1 cellular context compared by ENCODE assay signal in genomic region chr17:27348196-27348595, GRCh38.
TF ChIP-seq lines count a peak whose summit lies in the region.

No MANE protein-coding gene starts in this region.

TF ChIP-seq in HCT116, 20 proteins besides CTCF, POLR2A, EP300 and RAD21 (continued from another document):
- no peak for TF ChIP-seq YY1 (IDR thresholded peaks at IDR 0.05; ENCODE audit: extremely low read depth, insufficient replicate concordance, low read depth, low read length)
- TF ChIP-seq TCF7L2 (IDR thresholded peaks at IDR 0.05; ENCODE audit: borderline replicate concordance, extremely low read depth, insufficient read depth, insufficient read length): no peak
- no peak for TF ChIP-seq FOSL1 (IDR thresholded peaks at IDR 0.05; ENCODE audit: low read depth)
- no peak for TF ChIP-seq ATF3 (IDR thresholded peaks at IDR 0.05)
